ENCODE assay signal across 8 cellular contexts in genomic region chr19:38617764-38618589, GRCh38. TPM values are rescaled to one million over a fixed set of nuclear protein-coding genes. Genes with fewer than 3 reads are reported as not detected.
DNase-seq lines count a peak whose midpoint lies in the region; ATAC-seq and TF ChIP-seq lines count a peak whose summit lies in the region.

MAP4K1 (minus strand) TSS chr19:38617953; CDS start chr19:38617895, 58 bp downstream.

- H3K27ac ChIP-seq in PC-9 (0 out of 2 replicates have a peak within 1 kb of the TSS, but pooled peaks have one; percentile 1), left ventricle myocardium inferior (replicated peaks) (peak within 1 kb of the TSS; percentile 92), skeletal muscle tissue (ENCODE audit: low read depth, low read length) (peak within 1 kb of the TSS; percentile 48)

- H2AFZ ChIP-seq in PC-9: peak within 1 kb of the TSS; percentile 85

- peak; percentile 61 for ATAC-seq in HG03108 (IDR thresholded peaks at IDR 0.05; ENCODE audit: unreplicated experiment)

- CTCF ChIA-PET in PC-9 (lab: Charles Lee): interaction anchor here (0.5 to 0.9 kb wide), 5 partner anchors 26 to 314 kb away, joined by 4 to 11 read pairs (median 5); partner anchors contain the start of gene ACTN4

- no peaks in the 10 kb centered on the region for H4K20me1 ChIP-seq in PC-9 (ENCODE audit: insufficient read depth)

- DNase-seq in NK-92 treated with Interleukin-12 subunit alpha and Interleukin-12 subunit beta, amount 100 ng/mL, for 24 hours (lab: John Stamatoyannopoulos, UW): peak; percentile 79
- DNase-seq in NK-92 (lab: John Stamatoyannopoulos, UW; ENCODE audit: unreplicated experiment): no peak
- DNase-seq in PC-9: no peak
- DNase-seq in activated naive CD4-positive, alpha-beta T cell treated with Interleukin-2 at 50 U/mL for 16 hours: peak; percentile 68
- DNase-seq in left ventricle myocardium inferior: peak; percentile 37
- DNase-seq in NCI-H226: no peak

- peak within 1 kb of the TSS; percentile 90 for H3K4me2 ChIP-seq in PC-9

- H3F3A ChIP-seq in PC-9 (ENCODE audit: insufficient read depth, low read depth): no peaks in the 10 kb centered on the region; the same call in 1 of the 2 replicates

- H3K9ac ChIP-seq in skeletal muscle tissue (ENCODE audit: low read depth in 1 of 3, low read length in 3 of 3): peak within 1 kb of the TSS; percentile 69 to 94 (median 93)

- H3K9me3 ChIP-seq in PC-9 (ENCODE audit: insufficient read depth, low read depth) (no peaks in the 10 kb centered on the region), left ventricle myocardium inferior (replicated peaks) (no peaks in the 10 kb centered on the region), skeletal muscle tissue (ENCODE audit: control insufficient read depth in 3 of 3, low read length in 3 of 3) (no peaks in the 10 kb centered on the region)

- POLR2A ChIA-PET in PC-9 (lab: Charles Lee; ENCODE audit: unreplicated experiment): interaction anchor here (0.5 to 0.7 kb wide), 4 partner anchors 85 to 475 kb away, joined by 3 to 4 read pairs (median 3); no protein-coding TSS in a partner anchor

- no peaks in the 10 kb centered on the region for H3K9me2 ChIP-seq in PC-9 (ENCODE audit: insufficient read depth)

- H3K27me3 ChIP-seq in PC-9 (ENCODE audit: insufficient read depth, low read depth) (no peaks in the 10 kb centered on the region), left ventricle myocardium inferior (ENCODE audit: low read depth) (no peaks in the 10 kb centered on the region), skeletal muscle tissue (ENCODE audit: control insufficient read depth in 3 of 3, insufficient read depth in 3 of 3, low read length in 3 of 3) (no peaks in the 10 kb centered on the region)

- H3K79me2 ChIP-seq in PC-9 (ENCODE audit: low read depth): peaks cover 23% of the 10 kb centered on the region

- H3K4me3 ChIP-seq in PC-9 (peak within 1 kb of the TSS; percentile 87), left ventricle myocardium inferior (peak within 1 kb of the TSS; percentile 86), skeletal muscle tissue (ENCODE audit: low read length in 3 of 3) (peak within 1 kb of the TSS; percentile 87 to 100 (median 93))

- no TSS peak for BruUV-seq in PC-9 (replicated peaks; lab: Mats Ljungman, UMichigan)

- H3K36me3 ChIP-seq in PC-9 (ENCODE audit: low read depth) (peaks cover 11% of the 10 kb centered on the region), left ventricle myocardium inferior (peaks cover 29% of the 10 kb centered on the region), skeletal muscle tissue (ENCODE audit: control insufficient read depth in 3 of 3, insufficient read depth in 3 of 3, low read length in 3 of 3) (peaks cover 23 to 24% (median 24%) of the 10 kb centered on the region in 3 donors)

- intact Hi-C loops in PC-9 (cut with micrococcal nuclease; ENCODE audit: unreplicated experiment) (loop anchor here (5.0 kb wide), 1 partner anchor 314 kb away; the partner anchor contains the start of genes MRPS12 and SARS2), left ventricle myocardium inferior (cut with micrococcal nuclease) (no loop called here)

- TF ChIP-seq CTCF in PC-9 (conservative IDR thresholded peaks at IDR 0.05) (no peak), left ventricle myocardium inferior (IDR thresholded peaks at IDR 0.05; ENCODE audit: borderline replicate concordance) (no peak)

- H3K4me1 ChIP-seq in PC-9 (replicated peaks; ENCODE audit: insufficient read depth): peaks cover 15% of the 10 kb centered on the region
- H3K4me1 ChIP-seq in left ventricle myocardium inferior: peaks cover 32% of the 10 kb centered on the region
- peaks cover 21 to 34% (median 22%) of the 10 kb centered on the region in 3 donors for H3K4me1 ChIP-seq in skeletal muscle tissue (ENCODE audit: control insufficient read depth in 3 of 3, insufficient read depth in 3 of 3, low read length in 3 of 3)

RNA-seq across cellular contexts. Expression of gene MAP4K1, which starts in this region (rescaled TPM):
- total RNA-seq in PC-9 (2021) (3.5 and 6.8 TPM in 2 replicates), left ventricle myocardium inferior (1.6 TPM), skeletal muscle tissue (under 0.01 TPM)

Comparison
In these comparisons a context has a peak if more than half of its experiments do, and no peak if none do; other contexts are left out.
1. DNase-seq: peak in NK-92 treated with Interleukin-12 subunit alpha and Interleukin-12 subunit beta, amount 100 ng/mL, for 24 hours (single experiment), activated naive CD4-positive, alpha-beta T cell treated with Interleukin-2 at 50 U/mL for 16 hours (single experiment) and left ventricle myocardium inferior (single experiment); none in NK-92 (single experiment), PC-9 (0 of 2) and NCI-H226 (single experiment).
2. H3K27ac ChIP-seq: peak in every context shown above with its lines; median percentile 92 in left ventricle myocardium inferior; 48 in skeletal muscle tissue; 1 in PC-9.
3. Peak in every context shown above with its lines, with median percentiles within 50 percentile points of each other: H3K4me3 ChIP-seq.